ENCODE assay signal across 8 cellular contexts in the genomic region with DNA sequence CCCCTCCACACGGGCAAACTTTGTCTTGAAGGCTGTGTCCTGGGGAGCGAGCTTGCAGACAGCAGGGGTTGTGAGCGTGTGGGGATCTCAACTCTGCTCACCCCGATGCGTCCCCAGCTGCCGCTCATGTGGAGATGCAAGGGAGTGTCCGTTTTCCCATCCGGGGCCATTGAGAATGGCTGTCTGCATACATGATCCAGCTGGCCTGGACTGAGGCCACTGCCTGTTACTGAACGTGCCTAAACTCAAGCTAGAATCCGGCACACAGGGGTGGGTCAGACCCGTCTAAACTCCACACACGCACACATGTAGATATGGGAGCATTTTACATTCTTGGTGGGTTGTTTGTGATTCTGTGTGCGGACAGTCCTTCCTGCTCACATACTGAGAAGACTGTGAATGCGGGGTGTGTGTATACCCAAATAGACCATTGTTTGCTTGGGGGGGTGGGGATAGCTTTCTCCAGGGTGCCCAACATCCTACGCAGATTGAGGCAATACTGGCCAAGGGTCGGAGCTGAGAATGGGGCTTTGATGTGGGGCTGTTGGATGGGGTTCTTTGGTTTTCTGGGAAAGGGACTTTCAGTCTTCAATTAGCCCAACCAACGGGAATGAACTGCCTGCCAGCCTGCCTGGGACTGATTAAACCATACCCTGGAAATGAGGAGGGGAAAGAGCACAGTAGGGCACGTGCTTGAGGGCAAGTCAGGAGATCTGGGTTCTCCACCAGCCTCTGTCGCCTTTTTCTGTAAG.
A peak's percentile ranks its signal among the peaks of the same experiment; 100 is the strongest.
DNase-seq lines count a peak whose midpoint lies in the region; ATAC-seq and TF ChIP-seq lines count a peak whose summit lies in the region.

No MANE protein-coding gene starts in this region.

- CTCF ChIA-PET in activated naive CD4-positive, alpha-beta T cell treated with anti-CD3 and anti-CD28 coated beads for 36 hours (lab: Charles Lee) = interaction anchor here (0.5 to 1.2 kb wide), 4 partner anchors 25 to 517 kb away, joined by 3 read pairs; no protein-coding TSS in a partner anchor

- DNase-seq in activated naive CD4-positive, alpha-beta T cell treated with anti-CD3 and anti-CD28 coated beads for 36 hours = no peak
- DNase-seq in activated naive CD4-positive, alpha-beta T cell treated with anti-CD3 and anti-CD28 coated beads, Interleukin-2, amount 50 U/mL, for 16 hours = no peak
- DNase-seq in epithelial cell of proximal tubule (ENCODE audit: low read depth) (no peak), ureter (ENCODE audit: low spot score) (peak; percentile 75), NCI-H345 treated with DMSO at 0.1 percent for 48 hours (lab: John Stamatoyannopoulos, UW; ENCODE audit: unreplicated experiment) (no peak), AML-193 (lab: John Stamatoyannopoulos, UW) (no peak)
- DNase-seq in naive thymus-derived CD8-positive, alpha-beta T cell = no peak

- H3K27ac Mint-ChIP-seq in activated naive CD4-positive, alpha-beta T cell treated with anti-CD3 and anti-CD28 coated beads for 36 hours = no peak overlapping the region
- H3K27ac Mint-ChIP-seq in naive thymus-derived CD8-positive, alpha-beta T cell = peak overlapping the region in 6 of 10 donors; percentile 16 to 71 (median 58)

- intact Hi-C loops in activated naive CD4-positive, alpha-beta T cell treated with anti-CD3 and anti-CD28 coated beads for 36 hours (cut with micrococcal nuclease) = loop anchor here (1.0 to 5.0 kb wide), 4 partner anchors 59 to 205 kb away; partner anchors contain the start of genes FAM118B, RPUSD4 and ST3GAL4

- no peak for TF ChIP-seq CTCF in epithelial cell of proximal tubule (conservative IDR thresholded peaks at IDR 0.05; ENCODE audit: low read depth, low read length)

- no peak for ATAC-seq in naive thymus-derived CD8-positive, alpha-beta T cell
- no peak for ATAC-seq in GM21367 (IDR thresholded peaks at IDR 0.05; ENCODE audit: unreplicated experiment)

- H3K4me1 Mint-ChIP-seq in activated naive CD4-positive, alpha-beta T cell treated with anti-CD3 and anti-CD28 coated beads for 36 hours (ENCODE audit: low read depth) = peaks cover 14% of the 10 kb centered on the region
- peaks cover 0 to 16% (median 13%) of the 10 kb centered on the region in 4 donors for H3K4me1 Mint-ChIP-seq in naive thymus-derived CD8-positive, alpha-beta T cell

- peak overlapping the region; percentile 56 for H3K4me3 Mint-ChIP-seq in activated naive CD4-positive, alpha-beta T cell treated with anti-CD3 and anti-CD28 coated beads for 36 hours
- peak overlapping the region; percentile 57 to 77 (median 66) for H3K4me3 Mint-ChIP-seq in naive thymus-derived CD8-positive, alpha-beta T cell

- no peaks in the 10 kb centered on the region for H3K9me3 Mint-ChIP-seq in activated naive CD4-positive, alpha-beta T cell treated with anti-CD3 and anti-CD28 coated beads for 36 hours
- H3K9me3 Mint-ChIP-seq in naive thymus-derived CD8-positive, alpha-beta T cell = no peaks in the 10 kb centered on the region

- POLR2A ChIA-PET in naive thymus-derived CD8-positive, alpha-beta T cell (lab: Charles Lee) = interaction anchor here (0.6 kb wide), 1 partner anchor 80 kb away, joined by 6 read pairs; no protein-coding TSS in a partner anchor

- H3K36me3 Mint-ChIP-seq in activated naive CD4-positive, alpha-beta T cell treated with anti-CD3 and anti-CD28 coated beads for 36 hours (ENCODE audit: low read depth) = no peaks in the 10 kb centered on the region
- H3K36me3 Mint-ChIP-seq in naive thymus-derived CD8-positive, alpha-beta T cell = no peaks in the 10 kb centered on the region

- H3K4me3 ChIP-seq in epithelial cell of proximal tubule (ENCODE audit: low read depth, low read length) = peak overlapping the region; percentile 54

- no peaks in the 10 kb centered on the region for H3K27me3 Mint-ChIP-seq in activated naive CD4-positive, alpha-beta T cell treated with anti-CD3 and anti-CD28 coated beads for 36 hours (ENCODE audit: low read depth)
- peaks cover 0 to 1% (median 0%) of the 10 kb centered on the region in 5 donors for H3K27me3 Mint-ChIP-seq in naive thymus-derived CD8-positive, alpha-beta T cell
